In the genomic region with DNA sequence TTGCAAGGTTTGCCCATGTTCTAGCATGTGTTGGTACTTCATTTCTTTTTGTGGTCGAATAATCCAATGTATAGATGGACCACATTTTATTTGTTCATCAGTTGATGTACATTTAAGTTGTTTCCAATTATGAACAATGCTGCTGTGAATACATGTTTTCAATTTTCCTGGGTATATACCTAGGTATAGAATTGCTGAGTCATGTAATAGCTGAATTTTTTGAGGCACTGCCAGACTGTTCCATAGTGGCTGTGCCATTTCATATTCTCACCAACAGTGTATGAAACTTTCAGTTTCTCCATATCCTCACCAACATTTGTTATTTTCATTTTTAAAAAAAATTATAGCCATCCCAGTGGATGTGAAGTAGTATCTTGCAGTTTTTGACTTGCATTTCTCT, we compare ENCODE assay signal across 2 cellular contexts.
TF ChIP-seq lines count a peak whose summit lies in the region.

No MANE protein-coding gene starts in this region.

TF ChIP-seq in IMR-90, 13 proteins besides CTCF, POLR2A, EP300 and RAD21:
- TF ChIP-seq RCOR1 (IDR thresholded peaks at IDR 0.05; ENCODE audit: insufficient replicate concordance, low read length) (no peak), MAFK (IDR thresholded peaks at IDR 0.05; ENCODE audit: low read depth, low read length) (peak; percentile 95), RFX5 (IDR thresholded peaks at IDR 0.05; ENCODE audit: low read depth, low read length) (no peak), NFE2L2 (IDR thresholded peaks at IDR 0.05; ENCODE audit: low read depth, low read length) (peak; percentile 96), MAZ (IDR thresholded peaks at IDR 0.05; ENCODE audit: borderline replicate concordance, low read depth, low read length) (no peak)

TF ChIP-seq in K562, 482 proteins besides CTCF, POLR2A, EP300 and RAD21 (continues in another document):
- peak; percentile 99 for TF ChIP-seq ZNF316 (IDR thresholded peaks at IDR 0.05)
- TF ChIP-seq MAFK (IDR thresholded peaks at IDR 0.05; ENCODE audit: low read length), result peak; percentile 96
- TF ChIP-seq, protein P1, sequence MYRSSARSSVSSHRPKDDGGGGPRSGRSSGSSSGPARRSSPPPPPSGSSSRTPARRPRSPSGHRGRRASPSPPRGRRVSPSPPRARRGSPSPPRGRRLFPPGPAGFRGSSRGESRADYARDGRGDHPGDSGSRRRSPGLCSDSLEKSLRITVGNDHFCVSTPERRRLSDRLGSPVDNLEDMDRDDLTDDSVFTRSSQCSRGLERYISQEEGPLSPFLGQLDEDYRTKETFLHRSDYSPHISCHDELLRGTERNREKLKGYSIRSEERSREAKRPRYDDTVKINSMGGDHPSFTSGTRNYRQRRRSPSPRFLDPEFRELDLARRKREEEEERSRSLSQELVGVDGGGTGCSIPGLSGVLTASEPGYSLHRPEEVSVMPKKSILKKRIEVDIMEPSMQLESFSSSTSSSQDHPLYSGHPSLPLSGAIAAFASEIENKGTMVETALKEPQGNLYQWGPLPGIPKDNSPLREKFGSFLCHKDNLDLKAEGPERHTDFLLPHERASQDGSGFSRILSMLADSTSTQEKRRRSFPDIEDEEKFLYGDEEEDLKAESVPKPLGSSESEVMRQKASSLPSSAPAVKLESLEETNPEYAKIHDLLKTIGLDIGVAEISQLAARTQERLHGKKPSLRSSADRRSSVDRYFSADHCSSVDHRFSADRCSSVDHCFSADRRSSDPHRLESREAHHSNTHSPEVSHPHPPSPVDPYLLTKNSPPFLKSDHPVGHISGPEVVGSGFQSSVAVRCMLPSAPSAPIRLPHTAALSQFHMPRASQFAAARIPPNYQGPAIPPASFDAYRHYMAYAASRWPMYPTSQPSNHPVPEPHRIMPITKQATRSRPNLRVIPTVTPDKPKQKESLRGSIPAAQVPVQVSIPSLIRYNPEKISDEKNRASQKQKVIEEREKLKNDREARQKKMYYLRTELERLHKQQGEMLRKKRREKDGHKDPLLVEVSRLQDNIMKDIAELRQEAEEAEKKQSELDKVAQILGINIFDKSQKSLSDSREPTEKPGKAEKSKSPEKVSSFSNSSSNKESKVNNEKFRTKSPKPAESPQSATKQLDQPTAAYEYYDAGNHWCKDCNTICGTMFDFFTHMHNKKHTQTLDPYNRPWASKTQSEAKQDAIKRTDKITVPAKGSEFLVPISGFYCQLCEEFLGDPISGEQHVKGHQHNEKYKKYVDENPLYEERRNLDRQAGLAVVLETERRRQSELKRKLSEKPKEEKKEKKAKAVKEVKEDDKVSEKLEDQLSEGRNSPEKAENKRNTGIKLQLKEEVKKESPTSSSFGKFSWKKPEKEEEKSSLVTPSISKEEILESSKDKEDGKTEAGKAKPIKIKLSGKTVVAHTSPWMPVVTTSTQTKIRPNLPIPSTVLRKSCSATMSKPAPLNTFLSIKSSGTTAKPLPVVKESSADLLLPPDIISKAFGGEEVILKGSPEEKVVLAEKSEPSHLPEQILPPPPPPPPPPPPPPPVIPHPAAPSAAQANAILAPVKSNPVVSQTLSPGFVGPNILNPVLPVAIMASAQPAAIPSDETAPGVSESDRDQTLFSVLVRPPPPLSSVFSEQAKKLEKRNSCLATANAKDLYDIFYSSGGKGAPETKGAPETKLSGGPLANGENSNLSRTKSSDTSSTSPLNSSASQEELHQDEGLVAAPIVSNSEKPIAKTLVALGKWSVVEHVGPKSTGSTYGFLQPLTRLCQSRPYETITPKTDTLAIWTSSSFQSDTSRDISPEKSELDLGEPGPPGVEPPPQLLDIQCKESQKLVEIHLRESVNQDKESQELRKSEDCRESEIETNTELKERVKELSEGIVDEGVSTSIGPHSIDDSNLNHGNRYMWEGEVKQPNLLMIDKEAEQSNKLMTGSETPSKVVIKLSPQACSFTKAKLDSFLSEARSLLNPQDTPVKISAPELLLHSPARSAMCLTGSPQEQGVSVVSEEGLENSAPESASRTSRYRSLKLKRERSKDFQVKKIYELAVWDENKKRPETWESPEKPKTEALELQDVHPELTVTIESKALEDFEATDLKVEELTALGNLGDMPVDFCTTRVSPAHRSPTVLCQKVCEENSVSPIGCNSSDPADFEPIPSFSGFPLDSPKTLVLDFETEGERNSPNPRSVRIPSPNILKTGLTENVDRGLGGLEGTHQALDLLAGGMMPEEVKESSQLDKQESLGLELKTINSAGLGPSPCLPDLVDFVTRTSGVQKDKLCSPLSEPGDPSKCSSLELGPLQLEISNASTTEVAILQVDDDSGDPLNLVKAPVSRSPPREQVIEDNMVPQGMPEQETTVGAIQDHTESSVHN (IDR thresholded peaks at IDR 0.05; ENCODE audit: borderline replicate concordance in 1 of 2, low read depth in 1 of 2), result no peak
- no peak for TF ChIP-seq SAFB (IDR thresholded peaks at IDR 0.05; ENCODE audit: borderline replicate concordance, low read depth, low read length)
- TF ChIP-seq MGA (IDR thresholded peaks at IDR 0.05), result no peak
- TF ChIP-seq, protein P2, sequence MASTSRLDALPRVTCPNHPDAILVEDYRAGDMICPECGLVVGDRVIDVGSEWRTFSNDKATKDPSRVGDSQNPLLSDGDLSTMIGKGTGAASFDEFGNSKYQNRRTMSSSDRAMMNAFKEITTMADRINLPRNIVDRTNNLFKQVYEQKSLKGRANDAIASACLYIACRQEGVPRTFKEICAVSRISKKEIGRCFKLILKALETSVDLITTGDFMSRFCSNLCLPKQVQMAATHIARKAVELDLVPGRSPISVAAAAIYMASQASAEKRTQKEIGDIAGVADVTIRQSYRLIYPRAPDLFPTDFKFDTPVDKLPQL (IDR thresholded peaks at IDR 0.05; ENCODE audit: extremely low read depth, insufficient read length), result no peak
- TF ChIP-seq FOXJ2 (tag; IDR thresholded peaks at IDR 0.05), result no peak
- TF ChIP-seq NFE2L1 (tag; IDR thresholded peaks at IDR 0.05; ENCODE audit: borderline replicate concordance, low read depth), result peak; percentile 87
- TF ChIP-seq POLR2H (tag; IDR thresholded peaks at IDR 0.05; ENCODE audit: low read depth), result 0 out of 2 replicates have a peak, but pooled peaks have one; percentile 37
- TF ChIP-seq CEBPB (tag; IDR thresholded peaks at IDR 0.05), result no peak
- TF ChIP-seq, protein P3, sequence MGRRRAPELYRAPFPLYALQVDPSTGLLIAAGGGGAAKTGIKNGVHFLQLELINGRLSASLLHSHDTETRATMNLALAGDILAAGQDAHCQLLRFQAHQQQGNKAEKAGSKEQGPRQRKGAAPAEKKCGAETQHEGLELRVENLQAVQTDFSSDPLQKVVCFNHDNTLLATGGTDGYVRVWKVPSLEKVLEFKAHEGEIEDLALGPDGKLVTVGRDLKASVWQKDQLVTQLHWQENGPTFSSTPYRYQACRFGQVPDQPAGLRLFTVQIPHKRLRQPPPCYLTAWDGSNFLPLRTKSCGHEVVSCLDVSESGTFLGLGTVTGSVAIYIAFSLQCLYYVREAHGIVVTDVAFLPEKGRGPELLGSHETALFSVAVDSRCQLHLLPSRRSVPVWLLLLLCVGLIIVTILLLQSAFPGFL (CRISPR knock-in tag; IDR thresholded peaks at IDR 0.05), result no peak
- peak; percentile 89 for TF ChIP-seq BACH1 (tag; IDR thresholded peaks at IDR 0.05)
- TF ChIP-seq SNIP1 (IDR thresholded peaks at IDR 0.05; ENCODE audit: low read depth), result no peak
- TF ChIP-seq, protein P4, sequence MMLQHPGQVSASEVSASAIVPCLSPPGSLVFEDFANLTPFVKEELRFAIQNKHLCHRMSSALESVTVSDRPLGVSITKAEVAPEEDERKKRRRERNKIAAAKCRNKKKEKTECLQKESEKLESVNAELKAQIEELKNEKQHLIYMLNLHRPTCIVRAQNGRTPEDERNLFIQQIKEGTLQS (IDR thresholded peaks at IDR 0.05), result no peak
- TF ChIP-seq, protein P4 (CRISPR knock-in tag; conservative IDR thresholded peaks at IDR 0.05), result no peak
- no peak for TF ChIP-seq CBX2 (IDR thresholded peaks at IDR 0.05; ENCODE audit: insufficient read depth, low read length, poor library complexity, severe bottlenecking)
- TF ChIP-seq NFYB (IDR thresholded peaks at IDR 0.05; ENCODE audit: extremely low read depth, insufficient read length), result no peak
- no peak for TF ChIP-seq SAP30 (IDR thresholded peaks at IDR 0.05; ENCODE audit: borderline replicate concordance, insufficient read depth, low read depth, low read length, poor library complexity, severe bottlenecking)
- 0 out of 2 replicates have a peak, but pooled peaks have one; percentile 15 for TF ChIP-seq ARID1B (IDR thresholded peaks at IDR 0.05)
